ENCODE assay signal across 1 cellular context in genomic region chr1:176880954-176881595, GRCh38.
TF ChIP-seq lines count a peak whose summit lies in the region.

No MANE protein-coding gene starts in this region.

TF ChIP-seq in HEK293, 187 proteins besides CTCF, POLR2A, EP300 and RAD21 (continued from another document):
- TF ChIP-seq PRDM2 (tag by site-specific recombination; IDR thresholded peaks at IDR 0.05; ENCODE audit: borderline replicate concordance), result no peak
- no peak for TF ChIP-seq ZNF561 (tag by site-specific recombination; IDR thresholded peaks at IDR 0.05; ENCODE audit: borderline replicate concordance)
- no peak for TF ChIP-seq PRDM6 (tag by site-specific recombination; IDR thresholded peaks at IDR 0.05)
- no peak for TF ChIP-seq TSHZ1 (tag by site-specific recombination; IDR thresholded peaks at IDR 0.05; ENCODE audit: borderline replicate concordance)
